ENCODE assay signal across 1 cellular context in genomic region chr11:44609028-44609782, GRCh38.
TF ChIP-seq lines count a peak whose summit lies in the region.

No MANE protein-coding gene starts in this region.

TF ChIP-seq in GM12878, 131 proteins besides CTCF, POLR2A, EP300 and RAD21 (continued from another document and continues in another):
- TF ChIP-seq, protein P1, sequence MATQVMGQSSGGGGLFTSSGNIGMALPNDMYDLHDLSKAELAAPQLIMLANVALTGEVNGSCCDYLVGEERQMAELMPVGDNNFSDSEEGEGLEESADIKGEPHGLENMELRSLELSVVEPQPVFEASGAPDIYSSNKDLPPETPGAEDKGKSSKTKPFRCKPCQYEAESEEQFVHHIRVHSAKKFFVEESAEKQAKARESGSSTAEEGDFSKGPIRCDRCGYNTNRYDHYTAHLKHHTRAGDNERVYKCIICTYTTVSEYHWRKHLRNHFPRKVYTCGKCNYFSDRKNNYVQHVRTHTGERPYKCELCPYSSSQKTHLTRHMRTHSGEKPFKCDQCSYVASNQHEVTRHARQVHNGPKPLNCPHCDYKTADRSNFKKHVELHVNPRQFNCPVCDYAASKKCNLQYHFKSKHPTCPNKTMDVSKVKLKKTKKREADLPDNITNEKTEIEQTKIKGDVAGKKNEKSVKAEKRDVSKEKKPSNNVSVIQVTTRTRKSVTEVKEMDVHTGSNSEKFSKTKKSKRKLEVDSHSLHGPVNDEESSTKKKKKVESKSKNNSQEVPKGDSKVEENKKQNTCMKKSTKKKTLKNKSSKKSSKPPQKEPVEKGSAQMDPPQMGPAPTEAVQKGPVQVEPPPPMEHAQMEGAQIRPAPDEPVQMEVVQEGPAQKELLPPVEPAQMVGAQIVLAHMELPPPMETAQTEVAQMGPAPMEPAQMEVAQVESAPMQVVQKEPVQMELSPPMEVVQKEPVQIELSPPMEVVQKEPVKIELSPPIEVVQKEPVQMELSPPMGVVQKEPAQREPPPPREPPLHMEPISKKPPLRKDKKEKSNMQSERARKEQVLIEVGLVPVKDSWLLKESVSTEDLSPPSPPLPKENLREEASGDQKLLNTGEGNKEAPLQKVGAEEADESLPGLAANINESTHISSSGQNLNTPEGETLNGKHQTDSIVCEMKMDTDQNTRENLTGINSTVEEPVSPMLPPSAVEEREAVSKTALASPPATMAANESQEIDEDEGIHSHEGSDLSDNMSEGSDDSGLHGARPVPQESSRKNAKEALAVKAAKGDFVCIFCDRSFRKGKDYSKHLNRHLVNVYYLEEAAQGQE (IDR thresholded peaks at IDR 0.05; ENCODE audit: low read depth, low read length) = no peak
- peak; percentile 62; the same call in 1 of the 2 replicates for TF ChIP-seq SPI1 (IDR thresholded peaks at IDR 0.05; ENCODE audit: borderline replicate concordance, insufficient read depth, low read depth, low read length)
- TF ChIP-seq TARDBP (IDR thresholded peaks at IDR 0.05; ENCODE audit: borderline replicate concordance) = no peak
- TF ChIP-seq SUPT20H (IDR thresholded peaks at IDR 0.05; ENCODE audit: borderline replicate concordance, control insufficient read depth, low read depth, low read length) = no peak
- TF ChIP-seq NR2F1 (conservative IDR thresholded peaks at IDR 0.05) = peak; percentile 84; the same call in 1 of the 2 replicates
- TF ChIP-seq CREB1 (IDR thresholded peaks at IDR 0.05; ENCODE audit: low read depth) = 0 out of 2 replicates have a peak, but pooled peaks have one; percentile 27
- TF ChIP-seq CBFB (IDR thresholded peaks at IDR 0.05; ENCODE audit: low read depth) = 0 out of 2 replicates have a peak, but pooled peaks have one; percentile 50
- peak; percentile 100 for TF ChIP-seq SMARCA5 (IDR thresholded peaks at IDR 0.05)
- TF ChIP-seq E4F1 (IDR thresholded peaks at IDR 0.05; ENCODE audit: borderline replicate concordance, partially characterized antibody) = peak; percentile 48
- no peak for TF ChIP-seq SP1 (IDR thresholded peaks at IDR 0.05; ENCODE audit: low read depth, low read length)
- TF ChIP-seq IRF4 (IDR thresholded peaks at IDR 0.05; ENCODE audit: low read depth, low read length) = peak; percentile 38; the same call in 1 of the 2 replicates
- TF ChIP-seq NKRF (conservative IDR thresholded peaks at IDR 0.05) = peak; percentile 43; the same call in 1 of the 2 replicates
- no peak for TF ChIP-seq STAT3 (IDR thresholded peaks at IDR 0.05; ENCODE audit: low read depth, low read length)
- TF ChIP-seq RUNX3 (IDR thresholded peaks at IDR 0.05; ENCODE audit: low read length) = peak; percentile 70
- TF ChIP-seq, protein P2, sequence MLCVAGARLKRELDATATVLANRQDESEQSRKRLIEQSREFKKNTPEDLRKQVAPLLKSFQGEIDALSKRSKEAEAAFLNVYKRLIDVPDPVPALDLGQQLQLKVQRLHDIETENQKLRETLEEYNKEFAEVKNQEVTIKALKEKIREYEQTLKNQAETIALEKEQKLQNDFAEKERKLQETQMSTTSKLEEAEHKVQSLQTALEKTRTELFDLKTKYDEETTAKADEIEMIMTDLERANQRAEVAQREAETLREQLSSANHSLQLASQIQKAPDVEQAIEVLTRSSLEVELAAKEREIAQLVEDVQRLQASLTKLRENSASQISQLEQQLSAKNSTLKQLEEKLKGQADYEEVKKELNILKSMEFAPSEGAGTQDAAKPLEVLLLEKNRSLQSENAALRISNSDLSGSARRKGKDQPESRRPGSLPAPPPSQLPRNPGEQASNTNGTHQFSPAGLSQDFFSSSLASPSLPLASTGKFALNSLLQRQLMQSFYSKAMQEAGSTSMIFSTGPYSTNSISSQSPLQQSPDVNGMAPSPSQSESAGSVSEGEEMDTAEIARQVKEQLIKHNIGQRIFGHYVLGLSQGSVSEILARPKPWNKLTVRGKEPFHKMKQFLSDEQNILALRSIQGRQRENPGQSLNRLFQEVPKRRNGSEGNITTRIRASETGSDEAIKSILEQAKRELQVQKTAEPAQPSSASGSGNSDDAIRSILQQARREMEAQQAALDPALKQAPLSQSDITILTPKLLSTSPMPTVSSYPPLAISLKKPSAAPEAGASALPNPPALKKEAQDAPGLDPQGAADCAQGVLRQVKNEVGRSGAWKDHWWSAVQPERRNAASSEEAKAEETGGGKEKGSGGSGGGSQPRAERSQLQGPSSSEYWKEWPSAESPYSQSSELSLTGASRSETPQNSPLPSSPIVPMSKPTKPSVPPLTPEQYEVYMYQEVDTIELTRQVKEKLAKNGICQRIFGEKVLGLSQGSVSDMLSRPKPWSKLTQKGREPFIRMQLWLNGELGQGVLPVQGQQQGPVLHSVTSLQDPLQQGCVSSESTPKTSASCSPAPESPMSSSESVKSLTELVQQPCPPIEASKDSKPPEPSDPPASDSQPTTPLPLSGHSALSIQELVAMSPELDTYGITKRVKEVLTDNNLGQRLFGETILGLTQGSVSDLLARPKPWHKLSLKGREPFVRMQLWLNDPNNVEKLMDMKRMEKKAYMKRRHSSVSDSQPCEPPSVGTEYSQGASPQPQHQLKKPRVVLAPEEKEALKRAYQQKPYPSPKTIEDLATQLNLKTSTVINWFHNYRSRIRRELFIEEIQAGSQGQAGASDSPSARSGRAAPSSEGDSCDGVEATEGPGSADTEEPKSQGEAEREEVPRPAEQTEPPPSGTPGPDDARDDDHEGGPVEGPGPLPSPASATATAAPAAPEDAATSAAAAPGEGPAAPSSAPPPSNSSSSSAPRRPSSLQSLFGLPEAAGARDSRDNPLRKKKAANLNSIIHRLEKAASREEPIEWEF (IDR thresholded peaks at IDR 0.05; ENCODE audit: insufficient replicate concordance, low read depth, low read length) = peak; percentile 92
- no peak for TF ChIP-seq STAT1 (conservative IDR thresholded peaks at IDR 0.05)
- no peak for TF ChIP-seq NFIC (IDR thresholded peaks at IDR 0.05; ENCODE audit: low read depth, low read length)
- TF ChIP-seq BCL11A (IDR thresholded peaks at IDR 0.05; ENCODE audit: low read depth, low read length) = no peak
- TF ChIP-seq SRF (IDR thresholded peaks at IDR 0.05; ENCODE audit: low read depth in 2 of 2, low read length in 2 of 2) = no peak
- TF ChIP-seq, protein P3, sequence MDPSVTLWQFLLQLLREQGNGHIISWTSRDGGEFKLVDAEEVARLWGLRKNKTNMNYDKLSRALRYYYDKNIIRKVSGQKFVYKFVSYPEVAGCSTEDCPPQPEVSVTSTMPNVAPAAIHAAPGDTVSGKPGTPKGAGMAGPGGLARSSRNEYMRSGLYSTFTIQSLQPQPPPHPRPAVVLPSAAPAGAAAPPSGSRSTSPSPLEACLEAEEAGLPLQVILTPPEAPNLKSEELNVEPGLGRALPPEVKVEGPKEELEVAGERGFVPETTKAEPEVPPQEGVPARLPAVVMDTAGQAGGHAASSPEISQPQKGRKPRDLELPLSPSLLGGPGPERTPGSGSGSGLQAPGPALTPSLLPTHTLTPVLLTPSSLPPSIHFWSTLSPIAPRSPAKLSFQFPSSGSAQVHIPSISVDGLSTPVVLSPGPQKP (IDR thresholded peaks at IDR 0.05; ENCODE audit: low read depth, low read length) = no peak
- TF ChIP-seq FOXK2 (IDR thresholded peaks at IDR 0.05) = no peak
- TF ChIP-seq PML (IDR thresholded peaks at IDR 0.05; ENCODE audit: low read length) = no peak
- TF ChIP-seq, protein P4, sequence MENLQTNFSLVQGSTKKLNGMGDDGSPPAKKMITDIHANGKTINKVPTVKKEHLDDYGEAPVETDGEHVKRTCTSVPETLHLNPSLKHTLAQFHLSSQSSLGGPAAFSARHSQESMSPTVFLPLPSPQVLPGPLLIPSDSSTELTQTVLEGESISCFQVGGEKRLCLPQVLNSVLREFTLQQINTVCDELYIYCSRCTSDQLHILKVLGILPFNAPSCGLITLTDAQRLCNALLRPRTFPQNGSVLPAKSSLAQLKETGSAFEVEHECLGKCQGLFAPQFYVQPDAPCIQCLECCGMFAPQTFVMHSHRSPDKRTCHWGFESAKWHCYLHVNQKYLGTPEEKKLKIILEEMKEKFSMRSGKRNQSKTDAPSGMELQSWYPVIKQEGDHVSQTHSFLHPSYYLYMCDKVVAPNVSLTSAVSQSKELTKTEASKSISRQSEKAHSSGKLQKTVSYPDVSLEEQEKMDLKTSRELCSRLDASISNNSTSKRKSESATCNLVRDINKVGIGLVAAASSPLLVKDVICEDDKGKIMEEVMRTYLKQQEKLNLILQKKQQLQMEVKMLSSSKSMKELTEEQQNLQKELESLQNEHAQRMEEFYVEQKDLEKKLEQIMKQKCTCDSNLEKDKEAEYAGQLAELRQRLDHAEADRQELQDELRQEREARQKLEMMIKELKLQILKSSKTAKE (IDR thresholded peaks at IDR 0.05; ENCODE audit: low read depth, poor library complexity, severe bottlenecking) = peak; percentile 99
- TF ChIP-seq, protein P5, sequence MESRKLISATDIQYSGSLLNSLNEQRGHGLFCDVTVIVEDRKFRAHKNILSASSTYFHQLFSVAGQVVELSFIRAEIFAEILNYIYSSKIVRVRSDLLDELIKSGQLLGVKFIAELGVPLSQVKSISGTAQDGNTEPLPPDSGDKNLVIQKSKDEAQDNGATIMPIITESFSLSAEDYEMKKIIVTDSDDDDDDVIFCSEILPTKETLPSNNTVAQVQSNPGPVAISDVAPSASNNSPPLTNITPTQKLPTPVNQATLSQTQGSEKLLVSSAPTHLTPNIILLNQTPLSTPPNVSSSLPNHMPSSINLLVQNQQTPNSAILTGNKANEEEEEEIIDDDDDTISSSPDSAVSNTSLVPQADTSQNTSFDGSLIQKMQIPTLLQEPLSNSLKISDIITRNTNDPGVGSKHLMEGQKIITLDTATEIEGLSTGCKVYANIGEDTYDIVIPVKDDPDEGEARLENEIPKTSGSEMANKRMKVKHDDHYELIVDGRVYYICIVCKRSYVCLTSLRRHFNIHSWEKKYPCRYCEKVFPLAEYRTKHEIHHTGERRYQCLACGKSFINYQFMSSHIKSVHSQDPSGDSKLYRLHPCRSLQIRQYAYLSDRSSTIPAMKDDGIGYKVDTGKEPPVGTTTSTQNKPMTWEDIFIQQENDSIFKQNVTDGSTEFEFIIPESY (IDR thresholded peaks at IDR 0.05) = no peak
- peak; percentile 53; the same call in 1 of the 2 replicates for TF ChIP-seq BACH1 (IDR thresholded peaks at IDR 0.05; ENCODE audit: borderline replicate concordance)
- TF ChIP-seq PAX5 (IDR thresholded peaks at IDR 0.05; ENCODE audit: borderline replicate concordance, low read depth, low read length) = peak; percentile 73; the same call in 1 of the 2 replicates
- TF ChIP-seq EZH2 (IDR thresholded peaks at IDR 0.05; ENCODE audit: borderline replicate concordance, control insufficient read depth, low read depth, low read length) = no peak
- peak; percentile 100 for TF ChIP-seq GATAD2B (conservative IDR thresholded peaks at IDR 0.05; ENCODE audit: low read depth)
- TF ChIP-seq ZNF24 (IDR thresholded peaks at IDR 0.05) = 0 out of 2 replicates have a peak, but pooled peaks have one; percentile 51
- TF ChIP-seq RB1 (IDR thresholded peaks at IDR 0.05; ENCODE audit: borderline replicate concordance) = peak; percentile 78; the same call in 1 of the 2 replicates
- no peak for TF ChIP-seq E2F8 (IDR thresholded peaks at IDR 0.05; ENCODE audit: low read depth, partially characterized antibody)
- peak; percentile 95 for TF ChIP-seq ZNF217 (IDR thresholded peaks at IDR 0.05)
- peak; percentile 92 for TF ChIP-seq MTA2 (IDR thresholded peaks at IDR 0.05; ENCODE audit: low read depth)
